11 cellular contexts compared by ENCODE assay signal in genomic region chr6:40586369-40586768, GRCh38. TPM values are rescaled to one million over a fixed set of nuclear protein-coding genes. Genes with fewer than 3 reads are reported as not detected.
A peak's percentile ranks its signal among the peaks of the same experiment; 100 is the strongest.
DNase-seq lines count a peak whose midpoint lies in the region; ATAC-seq and TF ChIP-seq lines count a peak whose summit lies in the region.
"Had no signal": no experiment of that assay in that cellular context is flagged by ENCODE, and none has a peak within 500 bp of the region (broad histone marks: within the 10 kb centered on the region; RNA-seq: fewer than 3 reads in every experiment).

No MANE protein-coding gene starts in this region.

- no peak overlapping the region for H3K9ac ChIP-seq in IMR-90 (ENCODE audit: low read depth, low read length)

- H3K36me3 ChIP-seq in IMR-90 (ENCODE audit: control insufficient read depth, insufficient read depth, low read length) (no peaks in the 10 kb centered on the region), psoas muscle (ENCODE audit: insufficient read depth in 1 of 2, low read depth in 1 of 2) (no peaks in the 10 kb centered on the region)

- 0% methylated on average over 2 of the region's 15 CpGs; no CpG with 5 or more reads in 1 of the 2 experiments for WGBS in IMR-90 (ENCODE audit: extremely low coverage in 2 of 2, insufficient read length in 1 of 2), 2 experiments
- WGBS in psoas muscle, 3 donors = 22 to 38% (median 35%) methylated on average over 13 to 15 of the region's 15 CpGs

- no TSS peak for BruUV-seq in IMR-90 (replicated peaks; lab: Mats Ljungman, UMichigan)

- peaks cover 6% of the 10 kb centered on the region for H3K36me3 Mint-ChIP-seq in effector memory CD8-positive, alpha-beta T cell (ENCODE audit: insufficient read depth)

- no peak for TF ChIP-seq RAD21 in IMR-90 (IDR thresholded peaks at IDR 0.05; ENCODE audit: low read length)

- CTCF ChIA-PET in IMR-90 (lab: Yijun Ruan, JAX) = no interaction called here

- DNase-seq in NCI-H1694 treated with DMSO at 0.1 percent for 48 hours (lab: John Stamatoyannopoulos, UW) = peak; percentile 10
- no peak for DNase-seq in NCI-H1694 (lab: John Stamatoyannopoulos, UW)
- no peak for DNase-seq in IMR-90
- DNase-seq in effector memory CD8-positive, alpha-beta T cell = no peak
- no peak for DNase-seq in psoas muscle
- no peak for DNase-seq in putamen (ENCODE audit: low spot score)
- no peak for DNase-seq in activated gamma-delta T cell treated with Interleukin-2 at 50 U/mL for 16 hours
- DNase-seq: HCEC 1CT had no signal

- no peak overlapping the region for H3K18ac ChIP-seq in IMR-90 (ENCODE audit: low read depth, low read length)

- H3K79me1 ChIP-seq in IMR-90 (ENCODE audit: low read depth in 1 of 2, low read length in 2 of 2) = no peaks in the 10 kb centered on the region

- H4K5ac ChIP-seq in IMR-90 (ENCODE audit: low read depth, low read length) = no peak overlapping the region

- no peak overlapping the region for H3K4me3 ChIP-seq in IMR-90 (ENCODE audit: insufficient read depth, low read depth, low read length)
- H3K4me3 ChIP-seq in psoas muscle = peak overlapping the region; percentile 62
- H3K4me3 ChIP-seq: GM12878 had no signal

- H3K9me1 ChIP-seq in IMR-90 (ENCODE audit: insufficient read depth, low read length) = no peaks in the 10 kb centered on the region

- H4K8ac ChIP-seq in IMR-90 (ENCODE audit: low read depth in 2 of 2, low read length in 2 of 2) = no peak overlapping the region

- no peaks in the 10 kb centered on the region for H4K20me1 ChIP-seq in IMR-90 (ENCODE audit: insufficient read depth, low read length)

- no peak overlapping the region for H2BK5ac ChIP-seq in IMR-90 (ENCODE audit: low read depth, low read length, poor library complexity, severe bottlenecking)

- H3K27me3 ChIP-seq in IMR-90 (ENCODE audit: control insufficient read depth, insufficient read depth, low read length) (peaks cover 32% of the 10 kb centered on the region), psoas muscle (ENCODE audit: insufficient read depth in 3 of 3, low read length in 2 of 3) (peaks cover 0 to 3% (median 0%) of the 10 kb centered on the region in 3 donors)

- in situ Hi-C loops in IMR-90 (cut with MboI; ENCODE audit: low sequenced_read_pairs) = no loop called here

- H2AK9ac ChIP-seq in IMR-90 (replicated peaks; ENCODE audit: low read depth, low read length, poor library complexity) = peak overlapping the region; percentile 42

- peaks cover 23 to 54% of the 10 kb centered on the region in 2 donors for H3K27me3 Mint-ChIP-seq in effector memory CD8-positive, alpha-beta T cell

- no peaks in the 10 kb centered on the region for H3K4me1 ChIP-seq in IMR-90 (ENCODE audit: control insufficient read depth, insufficient read depth, low read length)
- H3K4me1 ChIP-seq in psoas muscle = peaks cover 6% of the 10 kb centered on the region

- H3K27ac ChIP-seq in IMR-90 (ENCODE audit: insufficient read depth, low read length) (no peak overlapping the region), psoas muscle (no peak overlapping the region)

- no peak overlapping the region for H2BK20ac ChIP-seq in IMR-90 (ENCODE audit: low read depth, low read length)

- H2AK5ac ChIP-seq in IMR-90 (ENCODE audit: low read depth, low read length) = no peak overlapping the region

- H2BK120ac ChIP-seq in IMR-90 (ENCODE audit: low read depth, low read length) = no peak overlapping the region

- H3K4me3 Mint-ChIP-seq in effector memory CD8-positive, alpha-beta T cell = peak overlapping the region; percentile 73 to 88

- TF ChIP-seq POLR2A in IMR-90 (IDR thresholded peaks at IDR 0.05; ENCODE audit: low read depth, low read length) = no peak

- no peaks in the 10 kb centered on the region for H3K9me3 ChIP-seq in IMR-90 (ENCODE audit: control insufficient read depth, insufficient read depth, low read length)
- H3K9me3 ChIP-seq in psoas muscle = no peaks in the 10 kb centered on the region

- no peaks in the 10 kb centered on the region for H3K9me3 Mint-ChIP-seq in effector memory CD8-positive, alpha-beta T cell

- H3K14ac ChIP-seq in IMR-90 (replicated peaks; ENCODE audit: low read depth, low read length) = no peak overlapping the region

- H4K91ac ChIP-seq in IMR-90 (ENCODE audit: insufficient read depth, low read depth, low read length) = no peak overlapping the region

- no peak overlapping the region for H2BK15ac ChIP-seq in IMR-90 (ENCODE audit: low read depth, low read length)

- intact Hi-C loops in IMR-90 (cut with micrococcal nuclease) = no loop called here
- intact Hi-C loops in psoas muscle (cut with DNase I) = loop anchor here (5.0 to 10.0 kb wide), 4 partner anchors 172 to 604 kb away; no protein-coding TSS in a partner anchor

- no peak overlapping the region for H3K56ac ChIP-seq in IMR-90 (ENCODE audit: extremely low read depth, insufficient read depth, low read length)

- dilution Hi-C loops in IMR-90 (cut with HindIII; ENCODE audit: low sequenced_read_pairs, unreplicated experiment) = no loop called here

- no peak overlapping the region for H3K4ac ChIP-seq in IMR-90 (ENCODE audit: low read depth, low read length)

- peak overlapping the region in 1 of 2 donors; percentile 80 for H3K27ac Mint-ChIP-seq in effector memory CD8-positive, alpha-beta T cell

- peaks cover 11 to 23% of the 10 kb centered on the region in 2 donors for H3K4me1 Mint-ChIP-seq in effector memory CD8-positive, alpha-beta T cell (ENCODE audit: low read depth in 2 of 2)

- no peak overlapping the region for H3K4me2 ChIP-seq in IMR-90 (ENCODE audit: low read depth, low read length)

- POLR2A ChIA-PET in IMR-90 (lab: Charles Lee; ENCODE audit: unreplicated experiment) = no interaction called here

- H3K23ac ChIP-seq in IMR-90 (ENCODE audit: low read depth, low read length) = no peak overlapping the region

- ATAC-seq in IMR-90 (ENCODE audit: low read depth) (no peak), psoas muscle (no peak), HG02870 (IDR thresholded peaks at IDR 0.05; ENCODE audit: unreplicated experiment) (no peak)
- no peak for ATAC-seq in effector memory CD8-positive, alpha-beta T cell (replicated peaks)
- ATAC-seq: GM12878 had no signal

- no peak overlapping the region for H2AFZ ChIP-seq in IMR-90 (replicated peaks; ENCODE audit: low read length, poor library complexity)

- TF ChIP-seq CTCF in IMR-90 (conservative IDR thresholded peaks at IDR 0.05; ENCODE audit: low read depth, low read length) = no peak
- TF ChIP-seq CTCF in psoas muscle (IDR thresholded peaks at IDR 0.05) = no peak

TF ChIP-seq in IMR-90, 13 proteins besides CTCF, POLR2A, EP300 and RAD21:
- no peak for TF ChIP-seq CHD1 (IDR thresholded peaks at IDR 0.05; ENCODE audit: low read depth, low read length)
- no peak for TF ChIP-seq USF2 (IDR thresholded peaks at IDR 0.05; ENCODE audit: low read depth, low read length)
- no peak for TF ChIP-seq ELK1 (IDR thresholded peaks at IDR 0.05; ENCODE audit: borderline replicate concordance, low read depth, low read length)
- TF ChIP-seq MAFK (IDR thresholded peaks at IDR 0.05; ENCODE audit: low read depth, low read length) = no peak
- TF ChIP-seq MAZ (IDR thresholded peaks at IDR 0.05; ENCODE audit: borderline replicate concordance, low read depth, low read length) = no peak
- TF ChIP-seq MXI1 (IDR thresholded peaks at IDR 0.05; ENCODE audit: borderline replicate concordance, low read depth, low read length) = no peak
- TF ChIP-seq FOS (IDR thresholded peaks at IDR 0.05; ENCODE audit: low read depth, low read length) = no peak
- no peak for TF ChIP-seq SMC3 (IDR thresholded peaks at IDR 0.05; ENCODE audit: low read depth, low read length)
- no peak for TF ChIP-seq CEBPB (IDR thresholded peaks at IDR 0.05; ENCODE audit: low read depth, low read length)
- no peak for TF ChIP-seq BHLHE40 (IDR thresholded peaks at IDR 0.05; ENCODE audit: low read depth, low read length)
- TF ChIP-seq RCOR1 (IDR thresholded peaks at IDR 0.05; ENCODE audit: insufficient replicate concordance, low read length) = no peak
- TF ChIP-seq RFX5 (IDR thresholded peaks at IDR 0.05; ENCODE audit: low read depth, low read length) = no peak
- no peak for TF ChIP-seq NFE2L2 (IDR thresholded peaks at IDR 0.05; ENCODE audit: low read depth, low read length)

RNA-seq across cellular contexts. Expression of gene LRFN2, which starts 0.8 kb away (rescaled TPM):
- total RNA-seq in IMR-90 (2012; rRNA removed) = not detected in 2 replicates
- not detected in 2 replicates for polyA plus RNA-seq in IMR-90 (2012; rRNA removed)
- polyA plus RNA-seq in IMR-90 (2012; cell fraction: cytosol; rRNA removed) = not detected in 2 replicates
- polyA plus RNA-seq in IMR-90 (2012; cell fraction: nucleus; rRNA removed; ENCODE audit: low replicate concordance) = not detected in 2 replicates
- total RNA-seq in psoas muscle = not detected
- under 1 TPM in 1 of 3 donors, not detected in 2; 0.06 TPM for polyA plus RNA-seq in psoas muscle
- total RNA-seq: glomerular endothelial cell, GM12878 had no signal
- polyA plus RNA-seq: GM12878 had no signal
